In the genomic region with DNA sequence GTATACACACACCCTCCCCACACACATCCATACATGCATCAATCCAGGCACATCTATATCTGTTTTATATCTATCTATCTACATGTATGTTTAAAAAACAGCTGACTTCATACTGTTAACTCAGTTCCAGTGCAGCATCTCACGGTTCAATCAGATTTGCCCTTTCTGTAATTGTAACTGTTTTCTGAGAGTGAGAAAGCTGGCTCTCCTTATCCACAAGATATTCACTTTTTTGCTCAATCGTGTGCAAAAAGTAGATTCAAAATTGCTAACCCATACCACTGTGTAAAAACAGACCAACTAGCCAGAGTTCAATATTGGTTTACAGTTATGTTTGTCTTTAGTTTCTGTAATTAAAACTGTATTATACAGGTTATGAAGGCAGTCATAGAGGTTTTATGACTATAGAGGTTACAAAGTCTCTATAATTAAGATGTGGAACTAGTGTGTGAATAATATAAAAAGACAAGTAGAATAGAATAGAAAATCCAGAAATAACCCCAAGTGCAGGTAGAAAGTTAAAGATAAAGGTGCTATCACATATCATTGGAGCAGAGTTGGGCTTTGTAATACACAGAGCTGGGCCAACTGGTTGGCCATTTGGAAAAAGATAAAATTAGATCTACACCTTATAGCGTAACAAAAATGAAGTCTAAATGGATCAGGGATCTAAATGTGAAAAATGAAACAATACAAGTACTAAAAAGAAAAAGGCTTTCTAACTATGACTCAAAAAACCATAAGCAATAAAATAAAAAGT, we compare ENCODE assay signal across 9 cellular contexts. TPM values are rescaled to one million over a fixed set of nuclear protein-coding genes. Genes with fewer than 3 reads are reported as not detected.
DNase-seq lines count a peak whose midpoint lies in the region; ATAC-seq and TF ChIP-seq lines count a peak whose summit lies in the region.
"Had no signal": no experiment of that assay in that cellular context is flagged by ENCODE, and none has a peak within 500 bp of the region (broad histone marks: within the 10 kb centered on the region; RNA-seq: fewer than 3 reads in every experiment).

No MANE protein-coding gene starts in this region.

- ATAC-seq in gastrocnemius medialis (no peak), HG03108 (IDR thresholded peaks at IDR 0.05; ENCODE audit: unreplicated experiment) (no peak), GM19328 (IDR thresholded peaks at IDR 0.05; ENCODE audit: unreplicated experiment) (no peak), HG02678 (IDR thresholded peaks at IDR 0.05; ENCODE audit: unreplicated experiment) (no peak)

- no peaks in the 10 kb centered on the region; the same call in 1 of the 2 replicates for H3K36me3 ChIP-seq in H7 (replicated peaks; ENCODE audit: control insufficient read depth, insufficient read depth, low read length)
- H3K36me3 ChIP-seq in WERI-Rb-1 = peaks cover 18% of the 10 kb centered on the region
- H3K36me3 ChIP-seq in gastrocnemius medialis = no peaks in the 10 kb centered on the region

- H3K27ac ChIP-seq in WERI-Rb-1 = no peak overlapping the region
- H3K27ac ChIP-seq in gastrocnemius medialis = peak overlapping the region; percentile 70 to 89 (median 82)

- in situ Hi-C loops in gastrocnemius medialis (cut with MboI; ENCODE audit: low sequenced_read_pairs in 4 of 4) = no loop called here

- peaks cover 17 to 19% of the 10 kb centered on the region in 2 donors for H3K4me1 ChIP-seq in gastrocnemius medialis

- H3K4me3 ChIP-seq in H7 (ENCODE audit: insufficient read depth, low read depth, low read length) (peak overlapping the region; percentile 94), WERI-Rb-1 (ENCODE audit: low read depth, low read length) (peak overlapping the region; percentile 85), gastrocnemius medialis (peak overlapping the region; percentile 80 to 96 (median 86))

- intact Hi-C loops in gastrocnemius medialis (cut with DNase I; ENCODE audit: low total_unique reads) = no loop called here

- H3K9me3 ChIP-seq in WERI-Rb-1 (ENCODE audit: severe bottlenecking) (peaks cover 4% of the 10 kb centered on the region), gastrocnemius medialis (no peaks in the 10 kb centered on the region)

- no peaks in the 10 kb centered on the region for H3K27me3 ChIP-seq in H7 (ENCODE audit: control insufficient read depth, insufficient read depth, low read length)
- no peaks in the 10 kb centered on the region for H3K27me3 ChIP-seq in WERI-Rb-1 (ENCODE audit: insufficient read depth, low read depth, severe bottlenecking)
- no peaks in the 10 kb centered on the region for H3K27me3 ChIP-seq in gastrocnemius medialis

- DNase-seq in H7 = no peak
- DNase-seq in WERI-Rb-1 = no peak
- peak; percentile 18 for DNase-seq in globus pallidus (ENCODE audit: low spot score)
- no peak for DNase-seq in gastrocnemius medialis
- no peak for DNase-seq in OCI-M1 (lab: John Stamatoyannopoulos, UW)
- DNase-seq: NCI-H2081 treated with DMSO at 0.1 percent for 48 hours had no signal

- no peak for TF ChIP-seq POLR2A in gastrocnemius medialis (IDR thresholded peaks at IDR 0.05)

- no peak for TF ChIP-seq CTCF in WERI-Rb-1 (IDR thresholded peaks at IDR 0.05; ENCODE audit: low read depth, low read length)
- no peak for TF ChIP-seq CTCF in gastrocnemius medialis (IDR thresholded peaks at IDR 0.05 in 4 of 5, conservative IDR thresholded peaks at IDR 0.05 in 1 of 5)

RNA-seq across cellular contexts. Expression of a gene that starts 20.1 kb away (rescaled TPM):
- 5.3 and 6.4 TPM in 2 replicates for total RNA-seq in H7 (2014; rRNA removed; shearing (Covaris generic))
- total RNA-seq in gastrocnemius medialis = under 1 TPM; 0.27 to 0.61 (median 0.46) TPM
